ENCODE assay signal across 10 cellular contexts in the genomic region with DNA sequence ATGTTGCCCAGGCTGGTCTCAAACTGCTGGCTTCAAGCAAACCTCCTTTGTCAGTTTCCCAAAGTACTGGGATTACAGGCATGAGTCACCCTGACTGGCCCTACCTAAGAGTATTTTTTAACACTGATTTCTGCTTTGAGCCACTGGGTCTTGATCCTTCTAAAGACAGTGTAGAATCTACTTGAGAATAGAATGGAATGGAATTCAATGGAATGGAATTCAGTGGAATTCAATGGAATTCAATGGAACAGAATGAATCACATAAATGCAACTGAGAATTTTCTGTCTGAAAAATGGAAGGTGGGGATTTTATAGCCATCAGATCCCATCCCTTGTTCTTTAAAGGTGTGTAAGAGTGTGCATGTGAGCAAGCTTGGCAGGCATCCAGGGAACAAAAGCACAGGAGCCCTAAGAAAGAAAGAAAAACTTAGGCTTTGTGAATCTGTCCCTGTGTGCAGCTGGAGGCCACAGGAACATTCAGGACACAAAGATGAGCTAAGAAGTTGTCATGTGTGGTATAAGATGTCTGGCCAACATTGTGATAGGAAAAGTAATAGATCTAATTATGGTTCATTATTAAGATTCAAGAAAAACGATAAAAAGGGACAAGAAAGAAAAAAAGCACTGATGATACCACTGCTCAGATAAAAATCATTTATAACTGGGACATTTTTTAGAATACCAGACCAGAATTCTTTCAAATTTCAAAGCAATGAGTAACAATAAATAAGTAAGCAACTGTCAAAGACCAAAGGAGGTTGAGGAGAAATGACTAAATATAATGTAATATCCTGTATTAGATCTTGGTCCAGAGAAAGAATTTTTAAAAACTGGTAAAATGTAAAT.
DNase-seq lines count a peak whose midpoint lies in the region; ATAC-seq and TF ChIP-seq lines count a peak whose summit lies in the region.
"Had no signal": no experiment of that assay in that cellular context is flagged by ENCODE, and none has a peak within 500 bp of the region (broad histone marks: within the 10 kb centered on the region; RNA-seq: fewer than 3 reads in every experiment).

No MANE protein-coding gene starts in this region.

- H3K4me3 ChIP-seq in RWPE2 (ENCODE audit: severe bottlenecking) (no peak overlapping the region), fibroblast of the aortic adventitia (ENCODE audit: low read depth, low read length) (no peak overlapping the region)
- H3K4me3 ChIP-seq: skin epidermis had no signal

- H3K27ac Mint-ChIP-seq in natural killer cell treated with Interleukin-12 subunit alpha and Interleukin-12 subunit beta and Interleukin-15 and Interleukin-18, amount 100 ng/mL, for 72 hours = no peak overlapping the region

- H3K4me1 ChIP-seq in RWPE2 (ENCODE audit: insufficient read depth, poor library complexity, severe bottlenecking) = peaks cover 21% of the 10 kb centered on the region

- H3K27me3 Mint-ChIP-seq in natural killer cell treated with Interleukin-12 subunit alpha and Interleukin-12 subunit beta and Interleukin-15 and Interleukin-18, amount 100 ng/mL, for 72 hours = peaks cover 0 to 9% of the 10 kb centered on the region in 2 donors

- no peaks in the 10 kb centered on the region for H3K36me3 Mint-ChIP-seq in natural killer cell treated with Interleukin-12 subunit alpha and Interleukin-12 subunit beta and Interleukin-15 and Interleukin-18, amount 100 ng/mL, for 72 hours

- peak; percentile 84 for ATAC-seq in RWPE2 (ENCODE audit: low read depth)
- no peak for ATAC-seq in natural killer cell treated with Interleukin-12 subunit alpha and Interleukin-12 subunit beta and Interleukin-15 and Interleukin-18, amount 100 ng/mL, for 72 hours

- H3K4me1 Mint-ChIP-seq in natural killer cell treated with Interleukin-12 subunit alpha and Interleukin-12 subunit beta and Interleukin-15 and Interleukin-18, amount 100 ng/mL, for 72 hours (ENCODE audit: low read depth in 2 of 2) = no peaks in the 10 kb centered on the region

- no peak for TF ChIP-seq CTCF in RWPE2 (IDR thresholded peaks at IDR 0.05; ENCODE audit: poor library complexity, severe bottlenecking)
- no peak for TF ChIP-seq CTCF in fibroblast of the aortic adventitia (IDR thresholded peaks at IDR 0.05; ENCODE audit: insufficient read depth, low read length)

- H3K27ac ChIP-seq in RWPE2 (ENCODE audit: poor library complexity, severe bottlenecking) = peak overlapping the region; percentile 98

- H3K36me3 ChIP-seq in RWPE2 (ENCODE audit: low read depth) = no peaks in the 10 kb centered on the region

- H3K9me3 ChIP-seq in RWPE2 (ENCODE audit: severe bottlenecking) = no peaks in the 10 kb centered on the region

- H3K4me3 Mint-ChIP-seq in natural killer cell treated with Interleukin-12 subunit alpha and Interleukin-12 subunit beta and Interleukin-15 and Interleukin-18, amount 100 ng/mL, for 72 hours = no peak overlapping the region

- no peaks in the 10 kb centered on the region for H3K9me3 Mint-ChIP-seq in natural killer cell treated with Interleukin-12 subunit alpha and Interleukin-12 subunit beta and Interleukin-15 and Interleukin-18, amount 100 ng/mL, for 72 hours

- no peaks in the 10 kb centered on the region for H3K27me3 ChIP-seq in RWPE2 (ENCODE audit: insufficient read depth, poor library complexity, severe bottlenecking)

- peak; percentile 5 for DNase-seq in NCI-H510A treated with DMSO at 0.1 percent for 48 hours (lab: John Stamatoyannopoulos, UW)
- DNase-seq in NCI-H510A (lab: John Stamatoyannopoulos, UW) = no peak
- DNase-seq in RWPE2 (ENCODE audit: low spot score) = no peak
- DNase-seq in fibroblast of the aortic adventitia (ENCODE audit: low read depth) = peak; percentile 74
- no peak for DNase-seq in NCI-H446 treated with DMSO at 0.1 percent for 48 hours (lab: John Stamatoyannopoulos, UW)
- DNase-seq in natural killer cell treated with Interleukin-12 subunit alpha and Interleukin-12 subunit beta and Interleukin-15 and Interleukin-18, amount 100 ng/mL, for 72 hours (ENCODE audit: low spot score) = no peak
- DNase-seq in LoVo (ENCODE audit: low spot score) = no peak
- DNase-seq in activated gamma-delta T cell treated with Interleukin-2 at 50 U/mL for 16 hours = no peak
- DNase-seq: NCI-H2081 had no signal

Comparison
In these comparisons a context has a peak if more than half of its experiments do, and no peak if none do; other contexts are left out.
1. DNase-seq: peak in NCI-H510A treated with DMSO at 0.1 percent for 48 hours (single experiment) and fibroblast of the aortic adventitia (single experiment); none in NCI-H510A (single experiment), RWPE2 (single experiment), NCI-H446 treated with DMSO at 0.1 percent for 48 hours (single experiment), natural killer cell treated with Interleukin-12 subunit alpha and Interleukin-12 subunit beta and Interleukin-15 and Interleukin-18, amount 100 ng/mL, for 72 hours (single experiment), LoVo (single experiment) and activated gamma-delta T cell treated with Interleukin-2 at 50 U/mL for 16 hours (single experiment).